In the genomic region with DNA sequence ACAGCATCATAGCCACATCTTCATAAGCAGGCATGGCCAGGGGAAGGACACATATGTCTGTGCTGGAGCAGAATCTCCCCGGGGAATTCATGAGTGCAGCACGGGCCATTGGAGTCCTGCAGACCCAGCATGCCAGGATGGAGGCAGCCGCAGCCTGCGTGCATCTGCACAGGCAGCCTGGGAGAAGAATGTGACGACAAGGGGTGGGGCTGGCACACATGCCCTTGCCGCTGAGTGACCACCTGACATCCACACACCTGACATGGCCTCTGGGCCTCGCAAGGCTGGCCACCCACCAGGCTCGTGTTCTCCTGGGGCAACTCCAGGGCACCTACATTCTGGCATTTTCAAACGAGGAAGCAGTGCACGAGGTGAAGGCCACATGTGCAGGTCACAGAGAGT, we compare ENCODE assay signal across 22 cellular contexts.
"Had no signal": no experiment of that assay in that cellular context is flagged by ENCODE, and none has a peak within 500 bp of the region (broad histone marks: within the 10 kb centered on the region; RNA-seq: fewer than 3 reads in every experiment).

No MANE protein-coding gene starts in this region.

- H3K27ac ChIP-seq: epithelial cell of prostate, esophagus muscularis mucosa, gastroesophageal sphincter, left ventricle myocardium inferior, neutrophil, tibial artery, upper lobe of left lung, uterus had no signal

- H3K4me3 ChIP-seq: esophagus muscularis mucosa, gastroesophageal sphincter, left ventricle myocardium inferior, lung, smooth muscle cell, tibial artery, upper lobe of left lung, uterus had no signal

- H3K9me3 ChIP-seq: esophagus muscularis mucosa, gastroesophageal sphincter, left ventricle myocardium inferior, neutrophil, tibial artery, upper lobe of left lung, uterus had no signal

- H3K36me3 ChIP-seq: neutrophil, uterus had no signal

- H3K4me1 ChIP-seq: left ventricle myocardium inferior, uterus had no signal

- ATAC-seq: effector memory CD8-positive, alpha-beta T cell; gastroesophageal sphincter; left cardiac atrium; right cardiac atrium; stimulated activated effector memory CD8-positive, alpha-beta T cell treated with anti-CD3 and anti-CD28 coated beads, Interleukin-12 subunit alpha, Interleukin-12 subunit beta, amount 100 ng/mL, for 72 hours; stimulated activated naive CD8-positive, alpha-beta T cell treated with anti-CD3 and anti-CD28 coated beads, Interleukin-15, Interleukin-2, amounts not matched to agents 100 U/mL and 50 U/mL, for 24 hours had no signal

- DNase-seq: effector memory CD8-positive, alpha-beta T cell; immature natural killer cell; left cardiac atrium; left ventricle myocardium inferior; mesendoderm; naive B cell; stimulated activated CD4-positive, alpha-beta T cell treated with anti-CD3 and anti-CD28 coated beads, Interleukin-2, amount 100 ng/mL, for 48 hours; stimulated activated CD8-positive, alpha-beta memory T cell treated with anti-CD3 and anti-CD28 coated beads, Interleukin-4, amount 100 ng/mL, for 48 hours; stimulated activated naive CD8-positive, alpha-beta T cell treated with anti-CD3 and anti-CD28 coated beads, Interleukin-15, Interleukin-2, amounts not matched to agents 100 U/mL and 50 U/mL, for 24 hours; tibial artery; uterus had no signal

- FAIRE-seq: colon, keratinocyte had no signal

- H3K27me3 ChIP-seq: esophagus muscularis mucosa, gastroesophageal sphincter, tibial artery, upper lobe of left lung, uterus had no signal
